In the genomic region with DNA sequence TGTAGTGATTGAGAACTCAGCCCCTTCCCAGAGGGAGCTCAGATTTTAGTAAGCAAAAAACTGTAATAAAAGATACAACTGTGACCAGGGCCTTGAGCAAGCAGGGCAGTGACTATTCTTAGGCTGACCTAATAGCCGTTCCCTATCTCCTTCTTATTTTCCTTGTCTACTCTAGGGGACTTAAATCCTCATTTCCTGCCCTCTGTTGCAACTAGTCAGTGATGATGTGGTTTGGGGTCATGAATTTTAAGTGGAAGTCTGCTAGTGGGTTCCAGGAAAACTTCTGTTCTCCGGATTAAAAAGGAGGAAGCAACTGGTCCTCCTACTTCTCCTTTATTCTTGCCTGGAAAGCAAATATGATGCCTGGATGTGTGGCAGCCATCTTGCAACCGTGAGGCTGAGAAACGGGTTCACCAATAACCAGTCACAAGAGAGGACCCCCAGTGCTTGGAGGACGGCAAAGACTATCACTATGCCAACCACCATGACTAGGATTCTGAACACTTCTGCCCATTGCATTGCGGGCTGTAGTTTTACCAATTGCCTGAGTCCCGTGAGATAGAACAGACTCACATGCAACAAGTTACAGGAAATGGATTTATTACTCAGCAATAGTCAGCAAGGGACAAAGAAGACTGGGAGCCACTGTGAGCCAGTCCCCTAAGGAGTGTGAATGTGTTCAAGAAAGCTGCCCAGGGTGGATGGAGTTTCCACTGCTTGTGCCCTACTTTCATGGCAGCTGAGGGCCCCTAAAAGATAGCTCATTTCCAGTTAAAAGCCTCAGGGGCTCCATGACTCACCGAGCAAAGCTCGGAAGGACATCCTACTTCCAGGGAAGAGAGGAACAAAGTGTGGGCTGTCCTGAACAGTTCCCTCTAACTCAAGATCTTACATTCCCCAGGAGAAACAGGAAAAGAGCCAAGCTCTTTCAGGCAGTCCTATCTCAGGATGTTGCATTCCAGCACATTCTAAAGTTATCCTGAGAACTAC, we compare ENCODE assay signal across 17 cellular contexts. TPM values are rescaled to one million over a fixed set of nuclear protein-coding genes. Genes with fewer than 3 reads are reported as not detected.
DNase-seq lines count a peak whose midpoint lies in the region; ATAC-seq and TF ChIP-seq lines count a peak whose summit lies in the region.
"Had no signal": no experiment of that assay in that cellular context is flagged by ENCODE, and none has a peak within 500 bp of the region (broad histone marks: within the 10 kb centered on the region; RNA-seq: fewer than 3 reads in every experiment).

No MANE protein-coding gene starts in this region.

- no peaks in the 10 kb centered on the region for H3K27me3 ChIP-seq in right atrium auricular region
- H3K27me3 ChIP-seq in WERI-Rb-1 (ENCODE audit: insufficient read depth, low read depth, severe bottlenecking): no peaks in the 10 kb centered on the region

- no peak overlapping the region for H3K4me3 ChIP-seq in right atrium auricular region
- H3K4me3 ChIP-seq in WERI-Rb-1 (ENCODE audit: low read depth, low read length): no peak overlapping the region
- no peak overlapping the region for H3K4me3 ChIP-seq in fibroblast of villous mesenchyme (ENCODE audit: low read depth, low read length)
- H3K4me3 ChIP-seq: suprapubic skin had no signal

- peak overlapping the region in 1 of 2 donors; percentile 30 for H3K27ac ChIP-seq in right atrium auricular region
- H3K27ac ChIP-seq in WERI-Rb-1: peak overlapping the region; percentile 71
- H3K27ac ChIP-seq: suprapubic skin had no signal

- peaks cover 0 to 6% of the 10 kb centered on the region in 2 donors for H3K4me1 ChIP-seq in right atrium auricular region

- ATAC-seq in Right ventricle myocardium inferior (peak; percentile 44), HG02763 (IDR thresholded peaks at IDR 0.05; ENCODE audit: unreplicated experiment) (no peak), GM21447 (IDR thresholded peaks at IDR 0.05; ENCODE audit: unreplicated experiment) (no peak)
- ATAC-seq: activated naive CD4-positive, alpha-beta T cell treated with anti-CD3 and anti-CD28 coated beads, Interleukin-2, amount 50 U/mL, for 72 hours; HepG2 had no signal

- H3K36me3 ChIP-seq in right atrium auricular region: no peaks in the 10 kb centered on the region
- H3K36me3 ChIP-seq in WERI-Rb-1: no peaks in the 10 kb centered on the region
- H3K36me3 ChIP-seq: suprapubic skin had no signal

- DNase-seq in Right ventricle myocardium inferior (ENCODE audit: missing footprints): no peak
- no peak for DNase-seq in right atrium auricular region (ENCODE audit: low spot score)
- no peak for DNase-seq in WERI-Rb-1
- DNase-seq in fibroblast of villous mesenchyme (ENCODE audit: low read depth): peak; percentile 57
- DNase-seq in DMS153 treated with DMSO at 0.1 percent for 48 hours (lab: John Stamatoyannopoulos, UW; ENCODE audit: unreplicated experiment): no peak
- DNase-seq in GDM1 (lab: John Stamatoyannopoulos, UW): no peak
- DNase-seq: ACHN, midbrain, NCI-H146, NCI-H526, occipital lobe, SHP77 had no signal

- H3K9me3 ChIP-seq in right atrium auricular region: no peaks in the 10 kb centered on the region
- H3K9me3 ChIP-seq in WERI-Rb-1 (ENCODE audit: severe bottlenecking): peaks cover 5% of the 10 kb centered on the region
- H3K9me3 ChIP-seq: suprapubic skin had no signal

- intact Hi-C loops in Right ventricle myocardium inferior (cut with DNase I): no loop called here

- TF ChIP-seq CTCF in right atrium auricular region (IDR thresholded peaks at IDR 0.05) (no peak), WERI-Rb-1 (IDR thresholded peaks at IDR 0.05; ENCODE audit: low read depth, low read length) (no peak), fibroblast of villous mesenchyme (IDR thresholded peaks at IDR 0.05; ENCODE audit: insufficient read depth, low read depth, low read length) (no peak)

RNA-seq across cellular contexts. Expression of a gene that starts 54.2 kb away (rescaled TPM):
- 445 TPM for total RNA-seq in Right ventricle myocardium inferior
- total RNA-seq in right atrium auricular region: 100 to 1,000 TPM; 270 to 502 TPM
- total RNA-seq in fibroblast of villous mesenchyme: 5.6 and 7.7 TPM in 2 replicates
- total RNA-seq: activated naive CD4-positive, alpha-beta T cell treated with anti-CD3 and anti-CD28 coated beads, Interleukin-2, amount 50 U/mL, for 72 hours had no signal

Comparison
In these comparisons a context has a peak if more than half of its experiments do, and no peak if none do; other contexts are left out.
1. RNA of a gene that starts 54.2 kb away (total RNA-seq): 270 to 502 TPM in right atrium auricular region and 445 TPM in Right ventricle myocardium inferior (single experiment); 5.6 to 7.7 TPM in fibroblast of villous mesenchyme; every median in the first group is over 10 times any median in the second.